Comparison of ENCODE assay signal across 38 cellular contexts in the genomic region with DNA sequence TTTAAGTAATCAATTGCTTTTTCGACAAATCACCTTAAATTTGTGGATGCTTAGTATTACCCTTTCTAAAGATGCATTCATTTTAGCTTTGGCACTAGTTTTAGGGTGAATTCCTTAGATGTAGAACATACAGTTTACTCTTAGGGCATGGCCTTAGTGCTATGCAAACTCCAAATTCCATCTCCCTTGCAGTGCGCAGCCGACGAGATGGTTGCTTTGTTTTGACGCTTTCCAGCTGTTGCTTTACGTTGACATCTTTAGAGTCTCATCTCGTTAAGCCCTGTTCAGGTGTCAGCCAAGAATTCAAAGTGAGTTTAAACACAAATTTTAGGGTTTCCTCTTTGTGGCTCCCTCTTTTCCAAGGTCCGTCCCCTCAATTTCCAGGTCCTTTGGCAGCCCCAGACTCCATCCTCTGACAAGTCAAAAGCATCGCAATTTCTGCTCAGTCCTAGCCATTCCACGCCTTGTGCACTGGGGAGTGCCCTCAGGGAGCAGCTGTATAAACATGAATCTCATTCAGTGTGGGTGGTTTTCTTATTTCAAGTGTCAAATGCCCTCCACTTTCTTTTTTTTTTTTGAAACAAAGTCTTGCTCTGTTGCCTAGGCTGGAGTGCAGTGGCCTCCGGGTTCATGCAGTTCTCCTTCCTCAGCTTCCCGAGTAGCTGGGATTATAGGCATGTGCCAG. TPM values are rescaled to one million over a fixed set of nuclear protein-coding genes. Genes with fewer than 3 reads are reported as not detected.
"Had no signal": no experiment of that assay in that cellular context is flagged by ENCODE, and none has a peak within 500 bp of the region (broad histone marks: within the 10 kb centered on the region; RNA-seq: fewer than 3 reads in every experiment).

No MANE protein-coding gene starts in this region.

- H3K36me3 Mint-ChIP-seq: neural progenitor cell had no signal

- H3K4me1 ChIP-seq: adrenal gland, body of pancreas, heart left ventricle, neural progenitor cell, right lobe of liver, upper lobe of left lung, vagina had no signal

- H3K27me3 Mint-ChIP-seq: stimulated activated naive CD8-positive, alpha-beta T cell treated with anti-CD3 and anti-CD28 coated beads, Interleukin-15, amount 100 ng/mL, for 72 hours had no signal

- H3K4me3 ChIP-seq: adrenal gland, body of pancreas, coronary artery, dorsolateral prefrontal cortex, heart left ventricle, neural progenitor cell, right lobe of liver, upper lobe of left lung, vagina had no signal

- DNase-seq: activated CD4-positive, alpha-beta T cell treated with anti-CD3 and anti-CD28 coated beads for 4 hours; activated CD4-positive, alpha-beta T cell treated with anti-CD3 and anti-CD28 coated beads, Interleukin-2, amount 50 U/mL, for 4 hours; activated naive CD4-positive, alpha-beta T cell; activated naive CD8-positive, alpha-beta T cell treated with anti-CD3 and anti-CD28 coated beads for 36 hours; activated T-cell treated with anti-CD3 and anti-CD28 coated beads for 4 hours; activated T-cell treated with anti-CD3 and anti-CD28 coated beads, Interleukin-2, amount 50 U/mL, for 72 hours; adrenal gland; aorta; body of pancreas; cerebellar nuclear complex; dorsolateral prefrontal cortex; effector memory CD8-positive, alpha-beta T cell; erythroblast; foreskin fibroblast; heart left ventricle; hypothalamus; immature natural killer cell; kidney; left colon; midbrain; naive thymus-derived CD4-positive, alpha-beta T cell; occipital lobe; posterior cingulate gyrus; right lobe of liver; small intestine; stimulated activated CD4-positive, alpha-beta T cell treated with anti-CD3 and anti-CD28 coated beads, Interleukin-4, amount 100 ng/mL, for 4 hours; stimulated activated CD8-positive, alpha-beta memory T cell treated with anti-CD3 and anti-CD28 coated beads, Interleukin-4, amount 100 ng/mL, for 48 hours; stimulated activated naive CD8-positive, alpha-beta T cell treated with anti-CD3 and anti-CD28 coated beads, Interleukin-15, amount 100 ng/mL, for 72 hours; substantia nigra; T-helper 9 cell; upper lobe of left lung had no signal

- H3K4me1 Mint-ChIP-seq: activated naive CD8-positive, alpha-beta T cell treated with anti-CD3 and anti-CD28 coated beads for 36 hours; immature natural killer cell; neural progenitor cell; stimulated activated naive CD8-positive, alpha-beta T cell treated with anti-CD3 and anti-CD28 coated beads, Interleukin-15, amount 100 ng/mL, for 72 hours had no signal

- H3K27ac ChIP-seq: adrenal gland, body of pancreas, coronary artery, dorsolateral prefrontal cortex, heart left ventricle, neural progenitor cell, right lobe of liver, upper lobe of left lung, vagina had no signal

- H3K27me3 ChIP-seq: adrenal gland, body of pancreas, dorsolateral prefrontal cortex, heart left ventricle, neural progenitor cell, right lobe of liver, upper lobe of left lung, vagina had no signal

- H3K4me3 Mint-ChIP-seq: activated naive CD8-positive, alpha-beta T cell treated with anti-CD3 and anti-CD28 coated beads for 36 hours; activated T-cell treated with anti-CD3 and anti-CD28 coated beads, Interleukin-2, amount 50 U/mL, for 72 hours; effector memory CD8-positive, alpha-beta T cell; immature natural killer cell; naive thymus-derived CD4-positive, alpha-beta T cell; neural progenitor cell; stimulated activated memory B cell treated with anti-CD40 and anti-IgM and Interleukin-4, amounts not matched to agents 10 μg/mL and 1 μg/mL and 100 μg/mL, for 72 hours; stimulated activated naive CD8-positive, alpha-beta T cell treated with anti-CD3 and anti-CD28 coated beads, Interleukin-15, amount 100 ng/mL, for 72 hours; T-helper 1 cell treated with Interleukin-12 subunit alpha and Interleukin-12 subunit beta and Interleukin-4 antibody, amounts not matched to agents 30 μg/mL and 1 μg/mL, for 36 hours had no signal

- H3K27ac Mint-ChIP-seq: activated naive CD8-positive, alpha-beta T cell treated with anti-CD3 and anti-CD28 coated beads for 36 hours; activated T-cell treated with anti-CD3 and anti-CD28 coated beads, Interleukin-2, amount 50 U/mL, for 72 hours; effector memory CD8-positive, alpha-beta T cell; immature natural killer cell; neural progenitor cell; stimulated activated memory B cell treated with anti-CD40 and anti-IgM and Interleukin-4, amounts not matched to agents 10 μg/mL and 1 μg/mL and 100 μg/mL, for 72 hours; stimulated activated naive CD8-positive, alpha-beta T cell treated with anti-CD3 and anti-CD28 coated beads, Interleukin-15, amount 100 ng/mL, for 72 hours; T-helper 1 cell treated with Interleukin-12 subunit alpha and Interleukin-12 subunit beta and Interleukin-4 antibody, amounts not matched to agents 30 μg/mL and 1 μg/mL, for 36 hours had no signal

- H3K9me3 ChIP-seq: right lobe of liver, vagina had no signal

- H3K36me3 ChIP-seq: adrenal gland, heart left ventricle, neural progenitor cell, right lobe of liver, upper lobe of left lung, vagina had no signal

RNA-seq across cellular contexts. Expression of gene MAK, which starts 14.1 kb away (rescaled TPM):
- total RNA-seq: fibroblast of lung, lower leg skin had no signal

RNA-seq across cellular contexts. Expression of gene GCM2, which starts 29.4 kb away (rescaled TPM):
- total RNA-seq: activated naive CD8-positive, alpha-beta T cell treated with anti-CD3 and anti-CD28 coated beads for 36 hours; activated T-cell treated with anti-CD3 and anti-CD28 coated beads, Interleukin-2, amount 50 U/mL, for 72 hours; adrenal gland; aorta; body of pancreas; dorsolateral prefrontal cortex; fibroblast of lung; heart left ventricle; kidney; left colon; lower leg skin; naive thymus-derived CD4-positive, alpha-beta T cell; occipital lobe; right lobe of liver; upper lobe of left lung; vagina had no signal
- polyA plus RNA-seq: adrenal gland; aorta; fibroblast of lung; heart left ventricle; immature natural killer cell; naive thymus-derived CD4-positive, alpha-beta T cell; small intestine had no signal

RNA-seq across cellular contexts. Expression of gene SYCP2L, which starts 34.4 kb away (rescaled TPM):
- total RNA-seq: activated naive CD8-positive, alpha-beta T cell treated with anti-CD3 and anti-CD28 coated beads for 36 hours had no signal
- polyA plus RNA-seq: fibroblast of lung; naive thymus-derived CD4-positive, alpha-beta T cell had no signal
